21 cellular contexts compared by ENCODE assay signal in genomic region chr13:28026508-28026907, GRCh38. TPM values are rescaled to one million over a fixed set of nuclear protein-coding genes. Genes with fewer than 3 reads are reported as not detected.
DNase-seq lines count a peak whose midpoint lies in the region; ATAC-seq, FAIRE-seq and TF ChIP-seq lines count a peak whose summit lies in the region.
"Had no signal": no experiment of that assay in that cellular context is flagged by ENCODE, and none has a peak within 500 bp of the region (broad histone marks: within the 10 kb centered on the region; RNA-seq: fewer than 3 reads in every experiment).

No MANE protein-coding gene starts in this region.

- intact Hi-C loops in IMR-90 (cut with micrococcal nuclease) (no loop called here), testis (cut with DNase I; ENCODE audit: low total_unique reads) (no loop called here), left ventricle myocardium inferior (cut with micrococcal nuclease) (no loop called here)

- no peak for ATAC-seq in IMR-90 (ENCODE audit: low read depth)
- ATAC-seq: A549; CD8-positive, alpha-beta T cell had no signal

- no peak overlapping the region for H3K23ac ChIP-seq in IMR-90 (ENCODE audit: low read depth, low read length)

- H2AK9ac ChIP-seq in IMR-90 (replicated peaks; ENCODE audit: low read depth, low read length, poor library complexity) = no peak overlapping the region

- H3K4me2 ChIP-seq in IMR-90 (ENCODE audit: low read depth, low read length) = no peak overlapping the region
- H3K4me2 ChIP-seq: A549; BLaER1 treated with 17β-estradiol and CSF1 and Interleukin-3, amounts not matched to agents 10 nM and 100 nM had no signal

- H3K14ac ChIP-seq in IMR-90 (replicated peaks; ENCODE audit: low read depth, low read length) = no peak overlapping the region; the same call in 1 of the 2 replicates

- H4K8ac ChIP-seq in IMR-90 (ENCODE audit: low read depth in 2 of 2, low read length in 2 of 2) = no peak overlapping the region

- FAIRE-seq in small intestine (lab: Jason Lieb, UNC) = no peak
- FAIRE-seq: A549, D721Med, G401.6, GM12891, GM19239 had no signal

- peak overlapping the region; percentile 6; the same call in 1 of the 2 replicates for H4K91ac ChIP-seq in IMR-90 (ENCODE audit: insufficient read depth, low read depth, low read length)

- no peak overlapping the region for H3K18ac ChIP-seq in IMR-90 (ENCODE audit: low read depth, low read length)

- H3K4ac ChIP-seq in IMR-90 (ENCODE audit: low read depth, low read length) = no peak overlapping the region

- dilution Hi-C loops in IMR-90 (cut with HindIII; ENCODE audit: low sequenced_read_pairs, unreplicated experiment) = no loop called here

- H2AFZ ChIP-seq in IMR-90 (replicated peaks; ENCODE audit: low read length, poor library complexity) = no peak overlapping the region

- no peak overlapping the region for H2AK5ac ChIP-seq in IMR-90 (ENCODE audit: low read depth, low read length)

- H3K27ac ChIP-seq in AG04450 (ENCODE audit: low read depth, low read length) (peak overlapping the region; percentile 2), IMR-90 (ENCODE audit: insufficient read depth, low read length) (no peak overlapping the region), testis (peak overlapping the region; percentile 4 to 10), small intestine (ENCODE audit: low read depth in 1 of 2, low read length in 1 of 2) (no peak overlapping the region), left ventricle myocardium inferior (replicated peaks) (no peak overlapping the region)
- H3K27ac ChIP-seq: 22Rv1; A549; BLaER1 treated with 17β-estradiol and CSF1 and Interleukin-3, amounts not matched to agents 10 nM and 100 nM; C4-2B had no signal

- TF ChIP-seq CTCF in AG04450 (IDR thresholded peaks at IDR 0.05; ENCODE audit: low read depth, low read length) = no peak
- TF ChIP-seq CTCF in IMR-90 (conservative IDR thresholded peaks at IDR 0.05; ENCODE audit: low read depth, low read length) = no peak
- TF ChIP-seq CTCF in testis (IDR thresholded peaks at IDR 0.05) = no peak
- TF ChIP-seq CTCF in left ventricle myocardium inferior (IDR thresholded peaks at IDR 0.05; ENCODE audit: borderline replicate concordance) = no peak

- no peak overlapping the region for H3K56ac ChIP-seq in IMR-90 (ENCODE audit: extremely low read depth, insufficient read depth, low read length)

- TF ChIP-seq POLR2A in IMR-90 (IDR thresholded peaks at IDR 0.05; ENCODE audit: low read depth, low read length) = no peak
- TF ChIP-seq POLR2A in testis (IDR thresholded peaks at IDR 0.05) = no peak

- H3K9me1 ChIP-seq in IMR-90 (ENCODE audit: insufficient read depth, low read length) = peaks cover 9% of the 10 kb centered on the region; the same call in 1 of the 2 replicates

- H3K36me3 ChIP-seq in IMR-90 (ENCODE audit: control insufficient read depth, insufficient read depth, low read length) (no peaks in the 10 kb centered on the region), testis (ENCODE audit: low read depth, missing control alignments) (no peaks in the 10 kb centered on the region), small intestine (ENCODE audit: control insufficient read depth in 2 of 2, insufficient read depth in 2 of 2, low read length in 2 of 2) (no peaks in the 10 kb centered on the region), left ventricle myocardium inferior (no peaks in the 10 kb centered on the region)
- H3K36me3 ChIP-seq: BLaER1 treated with 17β-estradiol and CSF1 and Interleukin-3, amounts not matched to agents 10 nM and 100 nM had no signal

- H3K4me3 ChIP-seq in AG04450 (ENCODE audit: low read depth, low read length) (no peak overlapping the region), IMR-90 (ENCODE audit: insufficient read depth, low read depth, low read length) (no peak overlapping the region), testis (no peak overlapping the region), small intestine (ENCODE audit: low read depth in 1 of 2, low read length in 2 of 2) (no peak overlapping the region), left ventricle myocardium inferior (no peak overlapping the region)
- H3K4me3 ChIP-seq: A549; BLaER1 treated with 17β-estradiol and CSF1 and Interleukin-3, amounts not matched to agents 10 nM and 100 nM had no signal

- POLR2A ChIA-PET in AG04450 (lab: Yijun Ruan, JAX) (no interaction called here), IMR-90 (lab: Charles Lee; ENCODE audit: unreplicated experiment) (no interaction called here)

- WGBS in IMR-90 (ENCODE audit: extremely low coverage in 2 of 2, insufficient read length in 1 of 2), 2 experiments = no CpG with 5 or more reads among the region's 9 CpGs
- WGBS in testis, 2 donors = 85 to 92% methylated on average over 9 of the region's 9 CpGs
- 87 to 94% (median 93%) methylated on average over 9 of the region's 9 CpGs for WGBS in small intestine, 3 donors

- CTCF ChIA-PET in AG04450 (lab: Charles Lee) (no interaction called here), IMR-90 (lab: Yijun Ruan, JAX) (no interaction called here)

- DNase-seq in AG04450 (ENCODE audit: low read depth, low spot score) = no peak
- no peak for DNase-seq in IMR-90
- DNase-seq in testis = no peak
- no peak for DNase-seq in small intestine
- no peak for DNase-seq in left ventricle myocardium inferior
- DNase-seq: Caco-2; Calu3; CD4-positive, alpha-beta T cell; CD8-positive, alpha-beta T cell; DMS79 treated with DMSO at 0.1 percent for 48 hours; GF-D8 had no signal

- H3K4me1 ChIP-seq in IMR-90 (ENCODE audit: control insufficient read depth, insufficient read depth, low read length) = peaks cover 8% of the 10 kb centered on the region
- peaks cover 30% of the 10 kb centered on the region for H3K4me1 ChIP-seq in testis
- no peaks in the 10 kb centered on the region for H3K4me1 ChIP-seq in small intestine (ENCODE audit: control insufficient read depth in 2 of 2, insufficient read depth in 1 of 2, low read depth in 1 of 2, low read length in 1 of 2)
- H3K4me1 ChIP-seq in left ventricle myocardium inferior = peaks cover 8% of the 10 kb centered on the region
- H3K4me1 ChIP-seq: A549 had no signal

- no peak for TF ChIP-seq RAD21 in IMR-90 (IDR thresholded peaks at IDR 0.05; ENCODE audit: low read length)

- no peak overlapping the region for H4K5ac ChIP-seq in IMR-90 (ENCODE audit: low read depth, low read length)

- no peak overlapping the region for H2BK20ac ChIP-seq in IMR-90 (ENCODE audit: low read depth, low read length)

- H2BK15ac ChIP-seq in IMR-90 (ENCODE audit: low read depth, low read length) = no peak overlapping the region; the same call in 2 of the 3 replicates

- H2BK5ac ChIP-seq in IMR-90 (ENCODE audit: low read depth, low read length, poor library complexity, severe bottlenecking) = no peak overlapping the region

- in situ Hi-C loops in IMR-90 (cut with MboI; ENCODE audit: low sequenced_read_pairs) = no loop called here

- 0 out of 2 replicates have a peak, but pooled peaks cover under 1% of the 10 kb centered on the region for H3K9me3 ChIP-seq in AG04450 (ENCODE audit: control insufficient read depth, insufficient read depth, low read length)
- no peaks in the 10 kb centered on the region for H3K9me3 ChIP-seq in IMR-90 (ENCODE audit: control insufficient read depth, insufficient read depth, low read length)
- no peaks in the 10 kb centered on the region for H3K9me3 ChIP-seq in testis
- H3K9me3 ChIP-seq in small intestine (ENCODE audit: control insufficient read depth, low read depth) = no peaks in the 10 kb centered on the region
- H3K9me3 ChIP-seq in left ventricle myocardium inferior (replicated peaks) = no peaks in the 10 kb centered on the region
- H3K9me3 ChIP-seq: A549, Caco-2 had no signal

- H2BK120ac ChIP-seq in IMR-90 (ENCODE audit: low read depth, low read length) = no peak overlapping the region

- BruUV-seq in IMR-90 (replicated peaks; lab: Mats Ljungman, UMichigan) = no TSS peak

- H3K27me3 ChIP-seq in AG04450 (ENCODE audit: control insufficient read depth, insufficient read depth, low read length) (no peaks in the 10 kb centered on the region), IMR-90 (ENCODE audit: control insufficient read depth, insufficient read depth, low read length) (peaks cover 6% of the 10 kb centered on the region; the same call in 1 of the 2 replicates), testis (no peaks in the 10 kb centered on the region), small intestine (ENCODE audit: control insufficient read depth in 2 of 2, insufficient read depth in 2 of 2, low read length in 2 of 2) (no peaks in the 10 kb centered on the region), left ventricle myocardium inferior (ENCODE audit: low read depth) (peaks cover 44% of the 10 kb centered on the region)
- H3K27me3 ChIP-seq: BLaER1 treated with 17β-estradiol and CSF1 and Interleukin-3, amounts not matched to agents 10 nM and 100 nM had no signal

- no peak overlapping the region for H3K9ac ChIP-seq in IMR-90 (ENCODE audit: low read depth, low read length)
- H3K9ac ChIP-seq: BLaER1 treated with 17β-estradiol and CSF1 and Interleukin-3, amounts not matched to agents 10 nM and 100 nM had no signal

- H4K20me1 ChIP-seq in IMR-90 (ENCODE audit: insufficient read depth, low read length) = no peaks in the 10 kb centered on the region
- H4K20me1 ChIP-seq: BLaER1 treated with 17β-estradiol and CSF1 and Interleukin-3, amounts not matched to agents 10 nM and 100 nM had no signal

- no peaks in the 10 kb centered on the region for H3K79me1 ChIP-seq in IMR-90 (ENCODE audit: low read depth in 1 of 2, low read length in 2 of 2)

TF ChIP-seq in IMR-90, 13 proteins besides CTCF, POLR2A, EP300 and RAD21:
- TF ChIP-seq MAFK (IDR thresholded peaks at IDR 0.05; ENCODE audit: low read depth, low read length) (no peak), CEBPB (IDR thresholded peaks at IDR 0.05; ENCODE audit: low read depth, low read length) (peak; percentile 50; the same call in 1 of the 2 replicates)

RNA-seq across cellular contexts. Expression of gene URAD, which starts 38.0 kb away (rescaled TPM):
- polyA plus RNA-seq in AG04450 (2011; rRNA removed) (not detected in 2 replicates), IMR-90 (2012; rRNA removed) (not detected in 2 replicates), testis (ENCODE audit: insufficient read depth, low read depth, low replicate concordance) (not detected), small intestine (10 to 100 TPM; 12.5 to 51.3 (median 16.8) TPM)
- not detected in 2 replicates for polyA minus RNA-seq in AG04450 (2011; rRNA and poly(A)+ RNA removed)
- total RNA-seq in IMR-90 (2012; rRNA removed) (not detected in 2 replicates), testis (1 to 10 TPM in 1 of 2 donors, under 1 TPM in 1; 0.87 to 1.6 TPM), left ventricle myocardium inferior (not detected)
- polyA plus RNA-seq in IMR-90 (2012; cell fraction: cytosol; rRNA removed) = not detected in 2 replicates
- polyA plus RNA-seq in IMR-90 (2012; cell fraction: nucleus; rRNA removed; ENCODE audit: low replicate concordance) = not detected in 2 replicates
- total RNA-seq: A172; Calu3; CD4-positive, alpha-beta T cell; CD8-positive, alpha-beta T cell had no signal
- polyA plus RNA-seq: A549, BJ had no signal

RNA-seq across cellular contexts. Expression of gene CDX2, which starts 57.4 kb away (rescaled TPM):
- polyA plus RNA-seq in AG04450 (2011; rRNA removed) = not detected in 2 replicates
- not detected in 2 replicates for polyA minus RNA-seq in AG04450 (2011; rRNA and poly(A)+ RNA removed)
- total RNA-seq in IMR-90 (2012; rRNA removed) = not detected in 2 replicates
- polyA plus RNA-seq in IMR-90 (2012; rRNA removed) = not detected in 2 replicates
- polyA plus RNA-seq in IMR-90 (2012; cell fraction: cytosol; rRNA removed) = not detected in 2 replicates
- not detected in 2 replicates for polyA plus RNA-seq in IMR-90 (2012; cell fraction: nucleus; rRNA removed; ENCODE audit: low replicate concordance)
- total RNA-seq in testis = under 1 TPM; 0.06 to 0.08 TPM
- polyA plus RNA-seq in testis (ENCODE audit: insufficient read depth, low read depth, low replicate concordance) = not detected
- 10 to 100 TPM; 66.2 to 94.2 (median 92.5) TPM for polyA plus RNA-seq in small intestine
- total RNA-seq in left ventricle myocardium inferior = not detected
- total RNA-seq: A172; Calu3; CD4-positive, alpha-beta T cell; CD8-positive, alpha-beta T cell had no signal
- polyA plus RNA-seq: BJ had no signal

Comparison
In these comparisons a context has a peak if more than half of its experiments do, and no peak if none do; other contexts are left out.
1. H3K27ac ChIP-seq: peak in AG04450 (single experiment) and testis (2 of 2); none in IMR-90 (single experiment), small intestine (0 of 2) and left ventricle myocardium inferior (single experiment).
2. RNA of gene URAD, which starts 38.0 kb away (polyA plus RNA-seq): 12.5 to 51.3 TPM in small intestine; not detected in AG04450, not detected in IMR-90 and not detected in testis (single experiment); every median in the first group is over 10 times any median in the second.
3. RNA of gene CDX2, which starts 57.4 kb away (polyA plus RNA-seq): 66.2 to 94.2 TPM in small intestine; not detected in AG04450, not detected in IMR-90 and not detected in testis (single experiment); every median in the first group is over 10 times any median in the second.